Comparison of ENCODE assay signal across 18 cellular contexts in the genomic region with DNA sequence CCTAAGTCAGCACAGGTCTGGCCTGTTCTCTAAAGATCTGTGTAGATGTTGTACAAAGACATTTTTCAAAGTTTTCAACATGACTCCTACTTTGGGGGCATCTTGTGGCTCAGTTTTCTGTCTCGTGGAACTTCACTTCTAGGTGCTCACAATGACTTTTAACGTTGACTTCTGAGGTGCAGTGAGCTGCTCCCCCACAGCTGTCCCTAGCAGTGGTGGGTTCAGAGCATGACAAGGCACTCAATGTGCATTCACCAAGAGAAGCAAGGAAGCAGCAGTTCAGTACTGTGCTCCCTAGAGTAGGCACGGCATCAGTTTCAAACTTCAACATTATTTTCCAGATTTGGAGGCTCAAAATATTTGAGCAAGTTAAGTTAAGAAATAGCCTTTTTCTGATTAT. TPM values are rescaled to one million over a fixed set of nuclear protein-coding genes. Genes with fewer than 3 reads are reported as not detected.
DNase-seq lines count a peak whose midpoint lies in the region; ATAC-seq and TF ChIP-seq lines count a peak whose summit lies in the region.
"Had no signal": no experiment of that assay in that cellular context is flagged by ENCODE, and none has a peak within 500 bp of the region (broad histone marks: within the 10 kb centered on the region; RNA-seq: fewer than 3 reads in every experiment).

No MANE protein-coding gene starts in this region.

- peaks cover 78% of the 10 kb centered on the region for H3K36me3 Mint-ChIP-seq in activated T-cell treated with anti-CD3 and anti-CD28 coated beads, Interleukin-2, amount 50 U/mL, for 24 hours (ENCODE audit: low read depth)
- peaks cover 27 to 46% of the 10 kb centered on the region in 2 donors for H3K36me3 Mint-ChIP-seq in activated naive CD4-positive, alpha-beta T cell treated with anti-CD3 and anti-CD28 coated beads, Interleukin-2, amount 50 U/mL, for 72 hours
- H3K36me3 Mint-ChIP-seq in stimulated activated naive B cell treated with anti-CD40 and anti-IgM and Interleukin-4, amounts not matched to agents 10 μg/mL and 1 μg/mL and 100 μg/mL, for 72 hours = peaks cover 45 to 58% of the 10 kb centered on the region in 2 donors

- H3K36me3 ChIP-seq in lower lobe of right lung = peaks cover 10% of the 10 kb centered on the region
- H3K36me3 ChIP-seq: thoracic aorta had no signal

- H3K27me3 Mint-ChIP-seq in activated T-cell treated with anti-CD3 and anti-CD28 coated beads, Interleukin-2, amount 50 U/mL, for 24 hours = no peaks in the 10 kb centered on the region
- no peaks in the 10 kb centered on the region for H3K27me3 Mint-ChIP-seq in stimulated activated naive B cell treated with anti-CD40 and anti-IgM and Interleukin-4, amounts not matched to agents 10 μg/mL and 1 μg/mL and 100 μg/mL, for 72 hours

- intact Hi-C loops in lower lobe of right lung (cut with DNase I) = no loop called here

- DNase-seq in activated T-cell treated with anti-CD3 and anti-CD28 coated beads, Interleukin-2, amount 50 U/mL, for 24 hours = no peak
- DNase-seq in activated T-cell treated with anti-CD3 and anti-CD28 coated beads, Interleukin-2, amount 50 U/mL, for 1 hour = no peak
- no peak for DNase-seq in activated naive CD4-positive, alpha-beta T cell treated with anti-CD3 and anti-CD28 coated beads, Interleukin-2, amount 50 U/mL, for 72 hours (ENCODE audit: low spot score in 2 of 2)
- no peak for DNase-seq in stimulated activated naive B cell treated with anti-CD40 and anti-IgM and Interleukin-4, amounts not matched to agents 10 μg/mL and 1 μg/mL and 100 μg/mL, for 72 hours
- DNase-seq in inferior parietal cortex (ENCODE audit: extremely low spot score) (no peak), lower lobe of right lung (no peak), KBM-7 (no peak)
- DNase-seq: body of pancreas, dorsolateral prefrontal cortex, NCI-H2029 treated with DMSO at 0.1 percent for 48 hours, NCI-H82, nucleus accumbens, small intestine, T1000 had no signal

- ATAC-seq in HG03469 (IDR thresholded peaks at IDR 0.05; ENCODE audit: unreplicated experiment) (peak; percentile 22), lower lobe of right lung (no peak)
- ATAC-seq in activated naive CD4-positive, alpha-beta T cell treated with anti-CD3 and anti-CD28 coated beads, Interleukin-2, amount 50 U/mL, for 72 hours = peak in 1 of 2 donors; percentile 13
- peak in 1 of 2 donors; percentile 5 for ATAC-seq in stimulated activated naive B cell treated with anti-CD40 and anti-IgM and Interleukin-4, amounts not matched to agents 10 μg/mL and 1 μg/mL and 100 μg/mL, for 72 hours (replicated peaks)
- ATAC-seq: body of pancreas, Right ventricle myocardium inferior had no signal

- H3K9me3 Mint-ChIP-seq in activated T-cell treated with anti-CD3 and anti-CD28 coated beads, Interleukin-2, amount 50 U/mL, for 24 hours = peaks cover 2% of the 10 kb centered on the region
- H3K9me3 Mint-ChIP-seq in activated naive CD4-positive, alpha-beta T cell treated with anti-CD3 and anti-CD28 coated beads, Interleukin-2, amount 50 U/mL, for 72 hours = no peaks in the 10 kb centered on the region
- H3K9me3 Mint-ChIP-seq in stimulated activated naive B cell treated with anti-CD40 and anti-IgM and Interleukin-4, amounts not matched to agents 10 μg/mL and 1 μg/mL and 100 μg/mL, for 72 hours = no peaks in the 10 kb centered on the region

- peak overlapping the region; percentile 96 for H3K27ac Mint-ChIP-seq in activated T-cell treated with anti-CD3 and anti-CD28 coated beads, Interleukin-2, amount 50 U/mL, for 24 hours
- H3K27ac Mint-ChIP-seq in activated naive CD4-positive, alpha-beta T cell treated with anti-CD3 and anti-CD28 coated beads, Interleukin-2, amount 50 U/mL, for 72 hours = peak overlapping the region; percentile 88 to 95
- peak overlapping the region; percentile 85 for H3K27ac Mint-ChIP-seq in stimulated activated naive B cell treated with anti-CD40 and anti-IgM and Interleukin-4, amounts not matched to agents 10 μg/mL and 1 μg/mL and 100 μg/mL, for 72 hours

- H3K4me3 Mint-ChIP-seq in activated T-cell treated with anti-CD3 and anti-CD28 coated beads, Interleukin-2, amount 50 U/mL, for 24 hours = peak overlapping the region; percentile 30
- H3K4me3 Mint-ChIP-seq in stimulated activated naive B cell treated with anti-CD40 and anti-IgM and Interleukin-4, amounts not matched to agents 10 μg/mL and 1 μg/mL and 100 μg/mL, for 72 hours = peak overlapping the region; percentile 35 to 56

- no peaks in the 10 kb centered on the region for H3K27me3 ChIP-seq in lower lobe of right lung (ENCODE audit: low read depth)
- H3K27me3 ChIP-seq: body of pancreas had no signal

- in situ Hi-C loops in KBM-7 (cut with MboI; ENCODE audit: low pct_unique_long_range_greater_than_20kb, low sequenced_read_pairs) = no loop called here

- H3K4me3 ChIP-seq in lower lobe of right lung = no peak overlapping the region
- H3K4me3 ChIP-seq: body of pancreas, dorsolateral prefrontal cortex, thoracic aorta had no signal

- TF ChIP-seq CTCF in lower lobe of right lung (IDR thresholded peaks at IDR 0.05) = no peak

- no peaks in the 10 kb centered on the region for H3K9me3 ChIP-seq in lower lobe of right lung
- H3K9me3 ChIP-seq: body of pancreas, thoracic aorta had no signal

- H3K4me1 Mint-ChIP-seq in activated T-cell treated with anti-CD3 and anti-CD28 coated beads, Interleukin-2, amount 50 U/mL, for 24 hours (ENCODE audit: low read depth) = peaks cover 96% of the 10 kb centered on the region
- peaks cover 42 to 81% of the 10 kb centered on the region in 2 donors for H3K4me1 Mint-ChIP-seq in stimulated activated naive B cell treated with anti-CD40 and anti-IgM and Interleukin-4, amounts not matched to agents 10 μg/mL and 1 μg/mL and 100 μg/mL, for 72 hours

- peaks cover 17% of the 10 kb centered on the region for H3K4me1 ChIP-seq in lower lobe of right lung

- no peak overlapping the region for H3K27ac ChIP-seq in lower lobe of right lung
- H3K27ac ChIP-seq: body of pancreas, dorsolateral prefrontal cortex, KMS-11, thoracic aorta had no signal

RNA-seq across cellular contexts. Expression of gene TNFAIP8, which starts 40.4 kb away (rescaled TPM):
- total RNA-seq in activated naive CD4-positive, alpha-beta T cell treated with anti-CD3 and anti-CD28 coated beads, Interleukin-2, amount 50 U/mL, for 72 hours = 100 to 1,000 TPM; 110 to 146 TPM
- total RNA-seq in lower lobe of right lung = 29.5 TPM

RNA-seq across cellular contexts. Expression of gene HSD17B4, which starts 56.0 kb away (rescaled TPM):
- 10 to 100 TPM; 49.7 to 85.1 TPM for total RNA-seq in activated naive CD4-positive, alpha-beta T cell treated with anti-CD3 and anti-CD28 coated beads, Interleukin-2, amount 50 U/mL, for 72 hours
- total RNA-seq in lower lobe of right lung = 364 TPM
